19 cellular contexts compared by ENCODE assay signal in the genomic region with DNA sequence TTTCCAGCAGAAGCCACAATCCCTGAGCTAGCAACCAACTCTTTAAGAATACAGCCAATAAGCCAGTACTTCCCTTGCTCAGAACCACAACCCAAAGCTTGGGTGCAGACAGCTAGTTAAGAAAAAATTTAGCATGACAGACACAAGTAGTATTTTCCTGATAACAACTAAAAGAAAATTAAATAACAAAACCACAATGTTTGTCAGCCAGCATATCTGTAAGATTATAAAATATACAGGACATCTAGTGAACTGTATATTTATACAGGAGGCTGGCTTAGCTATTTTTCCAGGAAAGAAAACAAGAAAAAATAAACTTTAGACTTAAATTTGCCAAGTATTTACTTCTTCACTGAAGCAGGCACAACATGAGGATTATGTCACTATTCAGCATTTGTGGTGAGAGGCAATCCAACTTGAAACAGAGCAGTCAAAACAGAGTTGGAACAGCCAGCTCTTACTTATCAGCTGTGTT.
A peak's percentile ranks its signal among the peaks of the same experiment; 100 is the strongest.
DNase-seq lines count a peak whose midpoint lies in the region; ATAC-seq and TF ChIP-seq lines count a peak whose summit lies in the region.
"Had no signal": no experiment of that assay in that cellular context is flagged by ENCODE, and none has a peak within 500 bp of the region (broad histone marks: within the 10 kb centered on the region; RNA-seq: fewer than 3 reads in every experiment).

No MANE protein-coding gene starts in this region.

- ATAC-seq in GM18868 (IDR thresholded peaks at IDR 0.05; ENCODE audit: unreplicated experiment), result no peak
- no peak for ATAC-seq in GM18517 (IDR thresholded peaks at IDR 0.05; ENCODE audit: unreplicated experiment)
- no peak for ATAC-seq in GM21515 (IDR thresholded peaks at IDR 0.05; ENCODE audit: unreplicated experiment)
- no peak for ATAC-seq in GM21367 (IDR thresholded peaks at IDR 0.05; ENCODE audit: unreplicated experiment)
- ATAC-seq: left colon had no signal

- DNase-seq in AG08395 (ENCODE audit: low spot score) (peak; percentile 37), Kasumi-1 (lab: John Stamatoyannopoulos, UW) (peak; percentile 13 to 17), choroid plexus epithelial cell (ENCODE audit: low read depth) (peak; percentile 90), left kidney (ENCODE audit: low read depth, low spot score) (peak; percentile 32)
- DNase-seq: ACHN; activated CD4-positive, alpha-beta T cell treated with anti-CD3 and anti-CD28 coated beads for 48 hours; activated naive CD8-positive, alpha-beta T cell treated with anti-CD3 and anti-CD28 coated beads, Interleukin-2, amount 10 ng/mL, durations not matched to agents 7 days and 5 days; activated T-cell treated with anti-CD3 and anti-CD28 coated beads, Interleukin-2, amount 50 U/mL, for 1 hour; left colon; naive B cell; NCI-H1048; NCI-H2171; SIG-M5 had no signal

- H3K4me3 ChIP-seq in choroid plexus epithelial cell (ENCODE audit: low read depth, low read length), result no peak overlapping the region
- H3K4me3 ChIP-seq: prostate gland, suprapubic skin had no signal

- TF ChIP-seq CTCF in choroid plexus epithelial cell (conservative IDR thresholded peaks at IDR 0.05; ENCODE audit: low read depth, low read length), result no peak

Comparison
In these comparisons a context has a peak if more than half of its experiments do, and no peak if none do; other contexts are left out.
1. DNase-seq: peak in every context shown above with its lines; median percentile 90 in choroid plexus epithelial cell; 37 in AG08395; 32 in left kidney; 15 in Kasumi-1.